ENCODE assay signal across 28 cellular contexts in genomic region chr11:12884751-12885318, GRCh38.
A peak's percentile ranks its signal among the peaks of the same experiment; 100 is the strongest.
DNase-seq lines count a peak whose midpoint lies in the region; ATAC-seq and TF ChIP-seq lines count a peak whose summit lies in the region.
"Had no signal": no experiment of that assay in that cellular context is flagged by ENCODE, and none has a peak within 500 bp of the region (broad histone marks: within the 10 kb centered on the region; RNA-seq: fewer than 3 reads in every experiment).

No MANE protein-coding gene starts in this region.

- no peak overlapping the region for H3K4me2 ChIP-seq in fibroblast of lung (ENCODE audit: extremely low read depth, insufficient read depth, low read length)
- H3K4me2 ChIP-seq: PC-9 had no signal

- H3K4me1 ChIP-seq in Caco-2 (no peaks in the 10 kb centered on the region; the same call in 1 of the 2 replicates), fibroblast of lung (ENCODE audit: control insufficient read depth, extremely low read depth, insufficient read depth, low read length) (peaks cover 9% of the 10 kb centered on the region)

- ATAC-seq in stimulated activated naive CD8-positive, alpha-beta T cell treated with anti-CD3 and anti-CD28 coated beads, Interleukin-15, Interleukin-2, amounts not matched to agents 100 U/mL and 50 U/mL, for 24 hours: no peak
- ATAC-seq in HG02642 (IDR thresholded peaks at IDR 0.05; ENCODE audit: poor library complexity, unreplicated experiment): no peak
- ATAC-seq: left colon had no signal

- no peaks in the 10 kb centered on the region for H4K20me1 ChIP-seq in fibroblast of lung (ENCODE audit: control insufficient read depth, extremely low read depth, insufficient read depth, low read length)

- no peak overlapping the region for H3K4me3 ChIP-seq in Caco-2 (ENCODE audit: low read depth, low read length)
- no peak overlapping the region for H3K4me3 ChIP-seq in fibroblast of lung (replicated peaks in 1 of 4; ENCODE audit: control extremely low read depth in 1 of 4, insufficient read depth in 1 of 4, low read depth in 3 of 4, low read length in 4 of 4)
- H3K4me3 ChIP-seq: PC-9, upper lobe of left lung had no signal

- no peak overlapping the region for H3K4me3 Mint-ChIP-seq in Caco-2 (ENCODE audit: unreplicated experiment)
- no peak overlapping the region for H3K4me3 Mint-ChIP-seq in osteocyte (ENCODE audit: unreplicated experiment)
- H3K4me3 Mint-ChIP-seq: activated CD4-positive, alpha-beta T cell treated with anti-CD3 and anti-CD28 coated beads, Interleukin-2, amount 10 ng/mL, durations not matched to agents 24 days and 14 days; activated T-cell treated with anti-CD3 and anti-CD28 coated beads, Interleukin-2, amount 50 U/mL, for 24 hours had no signal

- DNase-seq in Caco-2 (no peak), NCI-H2196 treated with DMSO at 0.1 percent for 48 hours (lab: John Stamatoyannopoulos, UW; ENCODE audit: unreplicated experiment) (peak; percentile 15), fibroblast of lung (ENCODE audit: low read depth in 2 of 2) (peak in 1 of 2 donors; percentile 30), osteocyte (ENCODE audit: extremely low spot score, unreplicated experiment) (no peak), hepatic stellate cell (ENCODE audit: low spot score) (no peak), mesenteric fat pad (ENCODE audit: low spot score) (no peak)
- DNase-seq in stimulated activated naive CD8-positive, alpha-beta T cell treated with anti-CD3 and anti-CD28 coated beads, Interleukin-15, Interleukin-2, amounts not matched to agents 100 U/mL and 50 U/mL, for 24 hours: no peak
- DNase-seq: ACHN; activated CD4-positive, alpha-beta T cell treated with anti-CD3 and anti-CD28 coated beads, Interleukin-2, amount 10 ng/mL, durations not matched to agents 24 days and 14 days; activated gamma-delta T cell treated with Interleukin-2 at 50 U/mL for 16 hours; activated T-cell treated with anti-CD3 and anti-CD28 coated beads, Interleukin-2, amount 50 U/mL, for 24 hours; brain microvascular endothelial cell; head of caudate nucleus; Karpas-422; naive B cell; NCI-H1436 treated with DMSO at 0.1 percent for 48 hours; NCI-H2107; NCI-H510A treated with DMSO at 0.1 percent for 48 hours; nucleus accumbens; PC-9; Right ventricle myocardium superior; stimulated activated CD4-positive, alpha-beta T cell treated with anti-CD3 and anti-CD28 coated beads, Interleukin-2, amount 100 ng/mL, for 24 hours; substantia nigra; upper lobe of left lung had no signal

- H3K36me3 Mint-ChIP-seq in Caco-2 (ENCODE audit: insufficient read depth, unreplicated experiment) (peaks cover 96% of the 10 kb centered on the region), osteocyte (ENCODE audit: unreplicated experiment) (peaks cover 41% of the 10 kb centered on the region)
- H3K36me3 Mint-ChIP-seq: naive B cell had no signal

- POLR2A ChIA-PET in Caco-2 (lab: Charles Lee): interaction anchor here (0.7 kb wide), 1 partner anchor 102 kb away, joined by 6 read pairs; no protein-coding TSS in a partner anchor

- CTCF ChIA-PET in Caco-2 (lab: Charles Lee): no interaction called here

- no peaks in the 10 kb centered on the region for H3K9me3 Mint-ChIP-seq in Caco-2 (ENCODE audit: unreplicated experiment)
- H3K9me3 Mint-ChIP-seq in osteocyte (ENCODE audit: unreplicated experiment): no peaks in the 10 kb centered on the region
- H3K9me3 Mint-ChIP-seq: activated CD4-positive, alpha-beta T cell treated with anti-CD3 and anti-CD28 coated beads, Interleukin-2, amount 10 ng/mL, durations not matched to agents 24 days and 14 days; activated T-cell treated with anti-CD3 and anti-CD28 coated beads, Interleukin-2, amount 50 U/mL, for 24 hours; naive B cell had no signal

- no peaks in the 10 kb centered on the region for H3K27me3 ChIP-seq in Caco-2 (replicated peaks; ENCODE audit: control insufficient read depth, insufficient read depth, low read length)
- no peaks in the 10 kb centered on the region for H3K27me3 ChIP-seq in fibroblast of lung (ENCODE audit: control insufficient read depth, insufficient read depth, low read length)
- H3K27me3 ChIP-seq: brain microvascular endothelial cell, upper lobe of left lung had no signal

- H3K79me2 ChIP-seq in fibroblast of lung (ENCODE audit: control insufficient read depth, insufficient read depth, low read length): no peaks in the 10 kb centered on the region

- BruUV-seq in Caco-2 (replicated peaks; lab: Mats Ljungman, UMichigan): no TSS peak

- H3K4me1 Mint-ChIP-seq in Caco-2 (ENCODE audit: low read depth, unreplicated experiment): peaks cover 10% of the 10 kb centered on the region
- H3K4me1 Mint-ChIP-seq in osteocyte (ENCODE audit: unreplicated experiment): peaks cover 18% of the 10 kb centered on the region
- H3K4me1 Mint-ChIP-seq: activated CD4-positive, alpha-beta T cell treated with anti-CD3 and anti-CD28 coated beads, Interleukin-2, amount 10 ng/mL, durations not matched to agents 24 days and 14 days; naive B cell had no signal

- H3K9me3 ChIP-seq in Caco-2 (no peaks in the 10 kb centered on the region), fibroblast of lung (ENCODE audit: control insufficient read depth, insufficient read depth, low read depth, low read length) (no peaks in the 10 kb centered on the region)
- H3K9me3 ChIP-seq: upper lobe of left lung had no signal

- H3K36me3 ChIP-seq in Caco-2 (ENCODE audit: control insufficient read depth, insufficient read depth, low read length) (0 out of 2 replicates have a peak, but pooled peaks cover 1% of the 10 kb centered on the region), fibroblast of lung (ENCODE audit: control insufficient read depth, insufficient read depth, low read length) (peaks cover 21% of the 10 kb centered on the region)

- H3K27ac ChIP-seq in fibroblast of lung (ENCODE audit: insufficient read depth, low read length): peak overlapping the region; percentile 51
- H3K27ac ChIP-seq: brain microvascular endothelial cell, C4-2B, PC-9, upper lobe of left lung, VCaP had no signal

- H3K27me3 Mint-ChIP-seq in Caco-2 (ENCODE audit: insufficient read depth, unreplicated experiment): no peaks in the 10 kb centered on the region
- no peaks in the 10 kb centered on the region for H3K27me3 Mint-ChIP-seq in osteocyte (ENCODE audit: unreplicated experiment)

- H2AFZ ChIP-seq in fibroblast of lung (ENCODE audit: low read length): no peak overlapping the region
- H2AFZ ChIP-seq: PC-9 had no signal

- intact Hi-C loops in Caco-2 (cut with micrococcal nuclease; ENCODE audit: unreplicated experiment): loop anchor here (5.0 kb wide), 1 partner anchor 58 kb away; no protein-coding TSS in a partner anchor

- H3K27ac Mint-ChIP-seq in Caco-2 (ENCODE audit: unreplicated experiment) (peak overlapping the region; percentile 13), osteocyte (ENCODE audit: unreplicated experiment) (peak overlapping the region; percentile 60)
- H3K27ac Mint-ChIP-seq: activated CD4-positive, alpha-beta T cell treated with anti-CD3 and anti-CD28 coated beads, Interleukin-2, amount 10 ng/mL, durations not matched to agents 24 days and 14 days; activated T-cell treated with anti-CD3 and anti-CD28 coated beads, Interleukin-2, amount 50 U/mL, for 24 hours had no signal

- TF ChIP-seq CTCF in Caco-2 (IDR thresholded peaks at IDR 0.05; ENCODE audit: insufficient read depth in 1 of 2, low read depth in 1 of 2, low read length in 1 of 2, severe bottlenecking in 1 of 2, unreplicated experiment in 1 of 2) (no peak), fibroblast of lung (conservative IDR thresholded peaks at IDR 0.05 in 1 of 2, IDR thresholded peaks at IDR 0.05 in 1 of 2; ENCODE audit: low read depth in 1 of 2, low read length in 2 of 2) (no peak), osteocyte (IDR thresholded peaks at IDR 0.05) (no peak)

- H3K9ac ChIP-seq in fibroblast of lung (ENCODE audit: insufficient read depth, low read length): no peak overlapping the region
